16 cellular contexts compared by ENCODE assay signal in the genomic region with DNA sequence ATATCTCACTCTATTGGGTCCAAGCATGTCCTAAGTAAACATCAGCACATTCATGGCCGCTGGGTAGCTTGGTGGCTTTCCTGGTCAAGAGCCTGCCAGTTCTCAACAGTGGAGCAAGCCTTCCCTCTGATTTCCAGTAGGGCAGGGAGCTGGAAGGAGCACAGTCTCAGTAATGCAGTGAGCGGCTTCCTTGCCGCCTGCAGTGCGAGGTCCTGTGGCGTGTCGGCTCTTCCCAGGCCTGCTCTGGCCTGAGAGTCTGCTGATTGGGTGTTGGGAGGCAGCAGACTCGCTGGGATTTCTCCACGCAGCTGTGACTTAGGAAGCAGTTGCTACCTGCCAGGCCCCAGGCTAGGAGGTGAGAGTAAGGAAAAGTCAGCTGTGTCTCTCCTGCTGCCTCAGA. TPM values are rescaled to one million over a fixed set of nuclear protein-coding genes. Genes with fewer than 3 reads are reported as not detected.
DNase-seq lines count a peak whose midpoint lies in the region; ATAC-seq and TF ChIP-seq lines count a peak whose summit lies in the region.
"Had no signal": no experiment of that assay in that cellular context is flagged by ENCODE, and none has a peak within 500 bp of the region (broad histone marks: within the 10 kb centered on the region; RNA-seq: fewer than 3 reads in every experiment).

No MANE protein-coding gene starts in this region.

- H3K36me3 Mint-ChIP-seq in activated CD8-positive, alpha-beta T cell treated with anti-CD3 and anti-CD28 coated beads, Interleukin-2, amount 10 ng/mL, durations not matched to agents 7 days and 5 days (ENCODE audit: low read depth) = peaks cover 63% of the 10 kb centered on the region
- H3K36me3 Mint-ChIP-seq in endothelial cell (ENCODE audit: low read depth, unreplicated experiment) = peaks cover 62% of the 10 kb centered on the region
- peaks cover 100% of the 10 kb centered on the region for H3K36me3 Mint-ChIP-seq in stimulated activated effector memory CD8-positive, alpha-beta T cell treated with anti-CD3 and anti-CD28 coated beads, Interleukin-12 subunit alpha, Interleukin-12 subunit beta, amount 100 ng/mL, for 72 hours

- peaks cover 67% of the 10 kb centered on the region for H3K36me3 ChIP-seq in cardiac muscle cell
- peaks cover 93% of the 10 kb centered on the region for H3K36me3 ChIP-seq in right atrium auricular region

- H3K4me1 ChIP-seq in cardiac muscle cell (ENCODE audit: low read depth) = peaks cover 11% of the 10 kb centered on the region
- H3K4me1 ChIP-seq in right atrium auricular region = peaks cover 0 to 4% of the 10 kb centered on the region in 2 donors
- H3K4me1 ChIP-seq: A549, BLaER1, Caco-2 had no signal

- H3K9me3 ChIP-seq in cardiac muscle cell (ENCODE audit: low read depth) = no peaks in the 10 kb centered on the region
- no peaks in the 10 kb centered on the region for H3K9me3 ChIP-seq in right atrium auricular region
- H3K9me3 ChIP-seq: A549, BLaER1, Caco-2 had no signal

- DNase-seq in cardiac muscle cell (ENCODE audit: low read depth in 1 of 2, low spot score in 1 of 2) (peak in 1 of 2 donors; percentile 48), right atrium auricular region (ENCODE audit: low spot score) (no peak), endothelial cell (ENCODE audit: low spot score) (no peak), Ammon's horn (ENCODE audit: low spot score) (no peak), DMS53 (lab: John Stamatoyannopoulos, UW) (no peak), cerebellum (ENCODE audit: low spot score) (no peak)
- no peak for DNase-seq in activated CD8-positive, alpha-beta T cell treated with anti-CD3 and anti-CD28 coated beads, Interleukin-2, amount 10 ng/mL, durations not matched to agents 7 days and 5 days
- DNase-seq in stimulated activated effector memory CD8-positive, alpha-beta T cell treated with anti-CD3 and anti-CD28 coated beads, Interleukin-12 subunit alpha, Interleukin-12 subunit beta, amount 100 ng/mL, for 72 hours (ENCODE audit: low spot score in 2 of 2) = no peak
- DNase-seq: Caco-2; CD8-positive, alpha-beta memory T cell; GF-D8; GOT3; H9 had no signal

- H3K27me3 ChIP-seq in cardiac muscle cell (no peaks in the 10 kb centered on the region), right atrium auricular region (no peaks in the 10 kb centered on the region)
- H3K27me3 ChIP-seq: BLaER1 had no signal

- H3K4me3 ChIP-seq in cardiac muscle cell (no peak overlapping the region), right atrium auricular region (no peak overlapping the region)
- H3K4me3 ChIP-seq: A549, BLaER1 had no signal

- TF ChIP-seq CTCF in cardiac muscle cell (IDR thresholded peaks at IDR 0.05; ENCODE audit: low read depth, low read length) = no peak
- no peak for TF ChIP-seq CTCF in right atrium auricular region (IDR thresholded peaks at IDR 0.05)
- no peak for TF ChIP-seq CTCF in endothelial cell (IDR thresholded peaks at IDR 0.05; ENCODE audit: unreplicated experiment)

- CTCF ChIA-PET in activated CD8-positive, alpha-beta T cell treated with anti-CD3 and anti-CD28 coated beads, Interleukin-2, amount 10 ng/mL, durations not matched to agents 7 days and 5 days (lab: Charles Lee) = interaction anchor here (1.7 kb wide), 1 partner anchor 242 kb away, joined by 4 read pairs; no protein-coding TSS in a partner anchor

- POLR2A ChIA-PET in activated CD8-positive, alpha-beta T cell treated with anti-CD3 and anti-CD28 coated beads, Interleukin-2, amount 10 ng/mL, durations not matched to agents 7 days and 5 days (lab: Charles Lee) = no interaction called here

- peak overlapping the region; percentile 2 for H3K27ac Mint-ChIP-seq in activated CD8-positive, alpha-beta T cell treated with anti-CD3 and anti-CD28 coated beads, Interleukin-2, amount 10 ng/mL, durations not matched to agents 7 days and 5 days
- peak overlapping the region; percentile 9 for H3K27ac Mint-ChIP-seq in endothelial cell (ENCODE audit: unreplicated experiment)
- H3K27ac Mint-ChIP-seq in stimulated activated effector memory CD8-positive, alpha-beta T cell treated with anti-CD3 and anti-CD28 coated beads, Interleukin-12 subunit alpha, Interleukin-12 subunit beta, amount 100 ng/mL, for 72 hours = peak overlapping the region; percentile 17

- H3K27ac ChIP-seq in cardiac muscle cell = peak overlapping the region; percentile 81
- no peak overlapping the region for H3K27ac ChIP-seq in right atrium auricular region
- H3K27ac ChIP-seq: A549, BLaER1 had no signal

- H3K4me3 Mint-ChIP-seq in activated CD8-positive, alpha-beta T cell treated with anti-CD3 and anti-CD28 coated beads, Interleukin-2, amount 10 ng/mL, durations not matched to agents 7 days and 5 days = no peak overlapping the region
- no peak overlapping the region for H3K4me3 Mint-ChIP-seq in endothelial cell (ENCODE audit: unreplicated experiment)
- no peak overlapping the region for H3K4me3 Mint-ChIP-seq in stimulated activated effector memory CD8-positive, alpha-beta T cell treated with anti-CD3 and anti-CD28 coated beads, Interleukin-12 subunit alpha, Interleukin-12 subunit beta, amount 100 ng/mL, for 72 hours
- H3K4me3 Mint-ChIP-seq: CD8-positive, alpha-beta memory T cell; H9 had no signal

- no peaks in the 10 kb centered on the region for H3K4me1 Mint-ChIP-seq in activated CD8-positive, alpha-beta T cell treated with anti-CD3 and anti-CD28 coated beads, Interleukin-2, amount 10 ng/mL, durations not matched to agents 7 days and 5 days (ENCODE audit: low read depth)
- H3K4me1 Mint-ChIP-seq in endothelial cell (ENCODE audit: unreplicated experiment) = no peaks in the 10 kb centered on the region
- H3K4me1 Mint-ChIP-seq in stimulated activated effector memory CD8-positive, alpha-beta T cell treated with anti-CD3 and anti-CD28 coated beads, Interleukin-12 subunit alpha, Interleukin-12 subunit beta, amount 100 ng/mL, for 72 hours = no peaks in the 10 kb centered on the region
- H3K4me1 Mint-ChIP-seq: H9 had no signal

- H3K27me3 Mint-ChIP-seq in activated CD8-positive, alpha-beta T cell treated with anti-CD3 and anti-CD28 coated beads, Interleukin-2, amount 10 ng/mL, durations not matched to agents 7 days and 5 days (ENCODE audit: low read depth) = no peaks in the 10 kb centered on the region
- H3K27me3 Mint-ChIP-seq in endothelial cell (ENCODE audit: unreplicated experiment) = peaks cover 2% of the 10 kb centered on the region
- H3K27me3 Mint-ChIP-seq: CD8-positive, alpha-beta memory T cell had no signal

- ATAC-seq in activated CD8-positive, alpha-beta T cell treated with anti-CD3 and anti-CD28 coated beads, Interleukin-2, amount 10 ng/mL, durations not matched to agents 7 days and 5 days = no peak
- no peak for ATAC-seq in stimulated activated effector memory CD8-positive, alpha-beta T cell treated with anti-CD3 and anti-CD28 coated beads, Interleukin-12 subunit alpha, Interleukin-12 subunit beta, amount 100 ng/mL, for 72 hours
- ATAC-seq: HepG2 had no signal

- no peaks in the 10 kb centered on the region for H3K9me3 Mint-ChIP-seq in activated CD8-positive, alpha-beta T cell treated with anti-CD3 and anti-CD28 coated beads, Interleukin-2, amount 10 ng/mL, durations not matched to agents 7 days and 5 days (ENCODE audit: insufficient read depth)
- H3K9me3 Mint-ChIP-seq in endothelial cell (ENCODE audit: unreplicated experiment) = no peaks in the 10 kb centered on the region
- H3K9me3 Mint-ChIP-seq in stimulated activated effector memory CD8-positive, alpha-beta T cell treated with anti-CD3 and anti-CD28 coated beads, Interleukin-12 subunit alpha, Interleukin-12 subunit beta, amount 100 ng/mL, for 72 hours = no peaks in the 10 kb centered on the region
- H3K9me3 Mint-ChIP-seq: CD8-positive, alpha-beta memory T cell; H9 had no signal

RNA-seq across cellular contexts. Expression of a gene that starts 51.3 kb away (rescaled TPM):
- total RNA-seq in cardiac muscle cell (207 and 227 TPM in 2 replicates), right atrium auricular region (100 to 1,000 TPM; 233 to 270 TPM), endothelial cell (ENCODE audit: unreplicated experiment) (810 TPM), cerebellum (758 TPM)
- polyA plus RNA-seq in cardiac muscle cell = 118 TPM in 2 replicates
- total RNA-seq in activated CD8-positive, alpha-beta T cell treated with anti-CD3 and anti-CD28 coated beads, Interleukin-2, amount 10 ng/mL, durations not matched to agents 7 days and 5 days = 100 to 1,000 TPM; 292 to 303 TPM

RNA-seq across cellular contexts. Expression of a gene that starts 53.0 kb away (rescaled TPM):
- total RNA-seq in cardiac muscle cell (77.2 and 94.9 TPM in 2 replicates), right atrium auricular region (10 to 100 TPM; 23.1 to 33.1 TPM), endothelial cell (ENCODE audit: unreplicated experiment) (35.4 TPM), cerebellum (33.4 TPM)
- polyA plus RNA-seq in cardiac muscle cell = 81.7 and 119 TPM in 2 replicates
- 10 to 100 TPM; 68.9 to 76.3 TPM for total RNA-seq in activated CD8-positive, alpha-beta T cell treated with anti-CD3 and anti-CD28 coated beads, Interleukin-2, amount 10 ng/mL, durations not matched to agents 7 days and 5 days
